ENCODE assay signal across 14 cellular contexts in genomic region chr7:115822801-115823200, GRCh38.
DNase-seq lines count a peak whose midpoint lies in the region; ATAC-seq, FAIRE-seq and TF ChIP-seq lines count a peak whose summit lies in the region.
"Had no signal": no experiment of that assay in that cellular context is flagged by ENCODE, and none has a peak within 500 bp of the region (broad histone marks: within the 10 kb centered on the region; RNA-seq: fewer than 3 reads in every experiment).

No MANE protein-coding gene starts in this region.

- DNase-seq in GM23248 (peak; percentile 5), PC-9 (no peak), left colon (no peak), small intestine (peak; percentile 1), body of pancreas (no peak)
- no peak for DNase-seq in activated naive CD4-positive, alpha-beta T cell treated with anti-CD3 and anti-CD28 coated beads, Interleukin-2, amount 50 U/mL, for 72 hours (ENCODE audit: low spot score in 2 of 2)
- DNase-seq: 8988T; AML-193; CD8-positive, alpha-beta memory T cell; DMS53; GF-D8; H7 had no signal

- no peaks in the 10 kb centered on the region for H3K9me3 Mint-ChIP-seq in activated naive CD4-positive, alpha-beta T cell treated with anti-CD3 and anti-CD28 coated beads, Interleukin-2, amount 50 U/mL, for 72 hours
- H3K9me3 Mint-ChIP-seq: CD8-positive, alpha-beta memory T cell had no signal

- TF ChIP-seq POLR2A in body of pancreas (IDR thresholded peaks at IDR 0.05): no peak

- WGBS in GM23248 (ENCODE audit: low coverage in 1 of 2, low lambda C conversion rate in 2 of 2, missing lambda C conversion rate in 2 of 2), 2 experiments: 16 to 27% methylated on average over 2 of the region's 2 CpGs
- WGBS in small intestine, 3 donors: 37 to 63% (median 60%) methylated on average over 2 of the region's 2 CpGs
- 79 to 88% methylated on average over 2 of the region's 2 CpGs for WGBS in body of pancreas, 2 donors

- in situ Hi-C loops in GM23248 (cut with MboI): no loop called here

- H2AFZ ChIP-seq in GM23248 (no peak overlapping the region), PC-9 (peak overlapping the region; percentile 48)

- H3K36me3 ChIP-seq in GM23248 (ENCODE audit: low read depth): no peaks in the 10 kb centered on the region
- H3K36me3 ChIP-seq in PC-9 (ENCODE audit: low read depth): no peaks in the 10 kb centered on the region
- H3K36me3 ChIP-seq in small intestine (ENCODE audit: control insufficient read depth in 2 of 2, insufficient read depth in 2 of 2, low read length in 2 of 2): no peaks in the 10 kb centered on the region
- no peaks in the 10 kb centered on the region for H3K36me3 ChIP-seq in body of pancreas (replicated peaks in 1 of 2; ENCODE audit: insufficient read depth in 1 of 2, low read depth in 2 of 2)
- H3K36me3 ChIP-seq: BLaER1 had no signal

- BruUV-seq in PC-9 (replicated peaks; lab: Mats Ljungman, UMichigan): no TSS peak

- H3K79me2 ChIP-seq in GM23248 (ENCODE audit: insufficient read depth): no peaks in the 10 kb centered on the region
- no peaks in the 10 kb centered on the region for H3K79me2 ChIP-seq in PC-9 (ENCODE audit: low read depth)

- no peaks in the 10 kb centered on the region for H3K9me2 ChIP-seq in GM23248 (ENCODE audit: insufficient read depth)
- H3K9me2 ChIP-seq in PC-9 (ENCODE audit: insufficient read depth): no peaks in the 10 kb centered on the region

- H3K27ac ChIP-seq in GM23248: no peak overlapping the region
- H3K27ac ChIP-seq in PC-9: no peak overlapping the region
- H3K27ac ChIP-seq in small intestine (ENCODE audit: low read depth in 1 of 2, low read length in 1 of 2): no peak overlapping the region
- H3K27ac ChIP-seq in body of pancreas: no peak overlapping the region
- H3K27ac ChIP-seq: BLaER1 had no signal

- FAIRE-seq in small intestine (lab: Jason Lieb, UNC): no peak

- H3K36me3 Mint-ChIP-seq in activated naive CD4-positive, alpha-beta T cell treated with anti-CD3 and anti-CD28 coated beads, Interleukin-2, amount 50 U/mL, for 72 hours: no peaks in the 10 kb centered on the region
- H3K36me3 Mint-ChIP-seq: CD8-positive, alpha-beta memory T cell had no signal

- H3K4me2 ChIP-seq in GM23248 (ENCODE audit: unreplicated experiment) (no peak overlapping the region), PC-9 (no peak overlapping the region)
- H3K4me2 ChIP-seq: BLaER1 had no signal

- H3K27ac Mint-ChIP-seq in activated naive CD4-positive, alpha-beta T cell treated with anti-CD3 and anti-CD28 coated beads, Interleukin-2, amount 50 U/mL, for 72 hours: no peak overlapping the region
- H3K27ac Mint-ChIP-seq: CD8-positive, alpha-beta memory T cell had no signal

- H3K4me3 ChIP-seq in GM23248: no peak overlapping the region
- H3K4me3 ChIP-seq in PC-9: no peak overlapping the region
- no peak overlapping the region for H3K4me3 ChIP-seq in small intestine (ENCODE audit: low read depth in 1 of 2, low read length in 2 of 2)
- H3K4me3 ChIP-seq in body of pancreas: no peak overlapping the region
- H3K4me3 ChIP-seq: BLaER1 had no signal

- no peaks in the 10 kb centered on the region for H3F3A ChIP-seq in GM23248 (ENCODE audit: insufficient read depth)
- no peaks in the 10 kb centered on the region for H3F3A ChIP-seq in PC-9 (ENCODE audit: insufficient read depth, low read depth)

- H3K9me3 ChIP-seq in GM23248 (ENCODE audit: low read depth) (no peaks in the 10 kb centered on the region), PC-9 (ENCODE audit: insufficient read depth, low read depth) (no peaks in the 10 kb centered on the region), small intestine (ENCODE audit: control insufficient read depth, low read depth) (no peaks in the 10 kb centered on the region), body of pancreas (no peaks in the 10 kb centered on the region)
- H3K9me3 ChIP-seq: BLaER1 had no signal

- POLR2A ChIA-PET in PC-9 (lab: Charles Lee; ENCODE audit: unreplicated experiment): no interaction called here

- H3K27me3 ChIP-seq in GM23248 (replicated peaks; ENCODE audit: insufficient read depth) (no peaks in the 10 kb centered on the region), PC-9 (ENCODE audit: insufficient read depth, low read depth) (no peaks in the 10 kb centered on the region), small intestine (ENCODE audit: control insufficient read depth in 2 of 2, insufficient read depth in 2 of 2, low read length in 2 of 2) (no peaks in the 10 kb centered on the region), body of pancreas (no peaks in the 10 kb centered on the region)
- H3K27me3 ChIP-seq: BLaER1 had no signal

- H4K20me1 ChIP-seq in GM23248 (ENCODE audit: insufficient read depth) (no peaks in the 10 kb centered on the region), PC-9 (ENCODE audit: insufficient read depth) (no peaks in the 10 kb centered on the region)
- H4K20me1 ChIP-seq: BLaER1 had no signal

- H3K9ac ChIP-seq in GM23248: no peak overlapping the region
- H3K9ac ChIP-seq: BLaER1 had no signal

- ATAC-seq in left colon (peak; percentile 34), body of pancreas (no peak), GM18498 (IDR thresholded peaks at IDR 0.05; ENCODE audit: unreplicated experiment) (no peak)
- ATAC-seq in activated naive CD4-positive, alpha-beta T cell treated with anti-CD3 and anti-CD28 coated beads, Interleukin-2, amount 50 U/mL, for 72 hours: no peak

- no peak for TF ChIP-seq CTCF in PC-9 (conservative IDR thresholded peaks at IDR 0.05)
- TF ChIP-seq CTCF in body of pancreas (IDR thresholded peaks at IDR 0.05): no peak

- intact Hi-C loops in PC-9 (cut with micrococcal nuclease; ENCODE audit: unreplicated experiment): no loop called here
- intact Hi-C loops in left colon (cut with DNase I, micrococcal nuclease): no loop called here
- intact Hi-C loops in body of pancreas (cut with DNase I): no loop called here

- CTCF ChIA-PET in PC-9 (lab: Charles Lee): no interaction called here

- H3K4me1 ChIP-seq in GM23248 (ENCODE audit: insufficient read depth) (peaks cover 7% of the 10 kb centered on the region), PC-9 (replicated peaks; ENCODE audit: insufficient read depth) (no peaks in the 10 kb centered on the region), small intestine (ENCODE audit: control insufficient read depth in 2 of 2, insufficient read depth in 1 of 2, low read depth in 1 of 2, low read length in 1 of 2) (no peaks in the 10 kb centered on the region), body of pancreas (no peaks in the 10 kb centered on the region)
- H3K4me1 ChIP-seq: BLaER1 had no signal

Comparison
In these comparisons a context has a peak if more than half of its experiments do, and no peak if none do; other contexts are left out.
1. DNase-seq: peak in GM23248 (single experiment) and small intestine (single experiment); none in PC-9 (0 of 2), left colon (0 of 2), activated naive CD4-positive, alpha-beta T cell treated with anti-CD3 and anti-CD28 coated beads, Interleukin-2, amount 50 U/mL, for 72 hours (0 of 2) and body of pancreas (0 of 4).